1 cellular context compared by ENCODE assay signal in the genomic region with DNA sequence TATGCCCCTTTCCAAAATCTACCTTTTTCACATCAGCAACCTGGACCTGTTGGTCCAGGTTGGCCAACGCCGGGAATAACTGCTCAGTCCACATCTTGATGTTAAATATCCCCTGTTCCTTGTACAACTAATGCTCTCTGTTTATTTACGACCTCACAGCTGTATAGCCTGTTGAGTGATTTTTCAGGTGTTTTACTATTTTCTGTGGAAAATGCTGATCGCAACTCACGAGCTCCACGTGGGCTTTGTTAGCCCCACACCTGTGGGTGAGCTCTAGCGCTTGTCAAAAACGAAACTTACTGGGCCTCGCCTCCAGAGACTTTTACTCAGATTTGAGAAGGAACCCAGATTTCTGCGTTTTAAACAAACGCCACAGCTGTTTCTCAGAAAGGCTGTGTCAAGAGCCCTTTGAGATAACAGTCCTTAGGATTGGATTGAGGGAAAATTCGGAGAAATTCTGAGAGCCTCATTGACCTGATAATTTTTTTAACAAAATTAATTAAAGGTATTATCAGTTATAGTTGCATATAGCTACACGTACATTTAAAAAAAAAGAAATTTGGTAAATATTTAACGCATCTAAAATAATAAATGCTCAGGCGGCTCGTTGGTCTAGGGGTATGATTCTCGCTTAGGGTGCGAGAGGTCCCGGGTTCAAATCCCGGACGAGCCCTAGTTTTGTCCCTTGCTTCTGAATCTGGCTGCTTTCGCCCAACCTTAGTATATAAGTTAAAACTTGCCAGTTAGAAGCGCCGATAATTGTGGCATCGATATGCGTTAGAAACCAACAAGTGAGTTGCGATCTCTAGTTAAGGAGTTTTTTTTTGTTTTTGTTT.
TF ChIP-seq lines count a peak whose summit lies in the region.

No MANE protein-coding gene starts in this region.

TF ChIP-seq in HCT116, 20 proteins besides CTCF, POLR2A, EP300 and RAD21:
- TF ChIP-seq FOSL1 (IDR thresholded peaks at IDR 0.05; ENCODE audit: low read depth) (no peak), EZH2 (IDR thresholded peaks at IDR 0.05) (no peak), YY1 (IDR thresholded peaks at IDR 0.05; ENCODE audit: extremely low read depth, insufficient replicate concordance, low read depth, low read length) (no peak), CBX3 (IDR thresholded peaks at IDR 0.05; ENCODE audit: low read depth) (0 out of 2 replicates have a peak, but pooled peaks have one; percentile 50), SRF (IDR thresholded peaks at IDR 0.05; ENCODE audit: low read depth) (no peak), SP1 (IDR thresholded peaks at IDR 0.05; ENCODE audit: low read depth) (0 out of 2 replicates have a peak, but pooled peaks have one; percentile 6)
- TF ChIP-seq, protein P1, sequence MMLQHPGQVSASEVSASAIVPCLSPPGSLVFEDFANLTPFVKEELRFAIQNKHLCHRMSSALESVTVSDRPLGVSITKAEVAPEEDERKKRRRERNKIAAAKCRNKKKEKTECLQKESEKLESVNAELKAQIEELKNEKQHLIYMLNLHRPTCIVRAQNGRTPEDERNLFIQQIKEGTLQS (IDR thresholded peaks at IDR 0.05), result peak; percentile 90
